ENCODE assay signal across 15 cellular contexts in genomic region chr17:57999010-57999495, GRCh38. TPM values are rescaled to one million over a fixed set of nuclear protein-coding genes. Genes with fewer than 3 reads are reported as not detected.
A peak's percentile ranks its signal among the peaks of the same experiment; 100 is the strongest.
DNase-seq lines count a peak whose midpoint lies in the region; ATAC-seq and TF ChIP-seq lines count a peak whose summit lies in the region.
"Had no signal": no experiment of that assay in that cellular context is flagged by ENCODE, and none has a peak within 500 bp of the region (broad histone marks: within the 10 kb centered on the region; RNA-seq: fewer than 3 reads in every experiment).

No MANE protein-coding gene starts in this region.

- peaks cover 59 to 60% of the 10 kb centered on the region in 2 donors for H3K4me1 ChIP-seq in gastrocnemius medialis

- no peaks in the 10 kb centered on the region for H3K27me3 ChIP-seq in gastrocnemius medialis
- H3K27me3 ChIP-seq: adrenal gland, esophagus muscularis mucosa, ovary had no signal

- peak overlapping the region; percentile 89 for H3K27ac Mint-ChIP-seq in activated naive CD4-positive, alpha-beta T cell treated with anti-CD3 and anti-CD28 coated beads, Interleukin-2, amount 50 U/mL, for 24 hours
- H3K27ac Mint-ChIP-seq in activated naive CD8-positive, alpha-beta T cell treated with anti-CD3 and anti-CD28 coated beads, Interleukin-2, amount 50 U/mL, for 24 hours = peak overlapping the region; percentile 59

- H3K36me3 Mint-ChIP-seq in activated naive CD4-positive, alpha-beta T cell treated with anti-CD3 and anti-CD28 coated beads, Interleukin-2, amount 50 U/mL, for 24 hours = peaks cover 15% of the 10 kb centered on the region
- peaks cover 65% of the 10 kb centered on the region for H3K36me3 Mint-ChIP-seq in activated naive CD8-positive, alpha-beta T cell treated with anti-CD3 and anti-CD28 coated beads, Interleukin-2, amount 50 U/mL, for 24 hours (ENCODE audit: low read depth)

- in situ Hi-C loops in gastrocnemius medialis (cut with MboI; ENCODE audit: low sequenced_read_pairs in 4 of 4) = loop anchor here (5.0 to 25.0 kb wide), 4 partner anchors 142 to 912 kb away; partner anchors contain the start of genes AKAP1 (in 1 of the 4) and MSI2 (in 1 of the 4)
- in situ Hi-C loops in ACHN (cut with HindIII; ENCODE audit: low pct_ligation_motif_present, low pct_unique_long_range_greater_than_20kb, low sequenced_read_pairs) = no loop called here

- no peak for TF ChIP-seq CTCF in gastrocnemius medialis (IDR thresholded peaks at IDR 0.05 in 4 of 5, conservative IDR thresholded peaks at IDR 0.05 in 1 of 5)

- H3K27ac ChIP-seq in gastrocnemius medialis = peak overlapping the region; percentile 18 to 52 (median 36)
- H3K27ac ChIP-seq: adrenal gland, ovary had no signal

- no peaks in the 10 kb centered on the region for H3K9me3 Mint-ChIP-seq in activated naive CD4-positive, alpha-beta T cell treated with anti-CD3 and anti-CD28 coated beads, Interleukin-2, amount 50 U/mL, for 24 hours
- H3K9me3 Mint-ChIP-seq in activated naive CD8-positive, alpha-beta T cell treated with anti-CD3 and anti-CD28 coated beads, Interleukin-2, amount 50 U/mL, for 24 hours = no peaks in the 10 kb centered on the region

- no peak for ATAC-seq in activated naive CD8-positive, alpha-beta T cell treated with anti-CD3 and anti-CD28 coated beads, Interleukin-2, amount 50 U/mL, for 24 hours
- ATAC-seq in gastrocnemius medialis = no peak

- peaks cover 0 to 41% of the 10 kb centered on the region in 2 donors for H3K36me3 ChIP-seq in gastrocnemius medialis
- H3K36me3 ChIP-seq: ovary had no signal

- H3K4me1 Mint-ChIP-seq in activated naive CD4-positive, alpha-beta T cell treated with anti-CD3 and anti-CD28 coated beads, Interleukin-2, amount 50 U/mL, for 24 hours = peaks cover 74% of the 10 kb centered on the region
- H3K4me1 Mint-ChIP-seq in activated naive CD8-positive, alpha-beta T cell treated with anti-CD3 and anti-CD28 coated beads, Interleukin-2, amount 50 U/mL, for 24 hours = peaks cover 86% of the 10 kb centered on the region

- no peak for DNase-seq in activated naive CD4-positive, alpha-beta T cell treated with anti-CD3 and anti-CD28 coated beads, Interleukin-2, amount 50 U/mL, for 16 hours
- DNase-seq in HEK293T (ENCODE audit: extremely low spot score) (no peak), gastrocnemius medialis (no peak), NCI-H2107 treated with DMSO at 0.1 percent for 48 hours (lab: John Stamatoyannopoulos, UW; ENCODE audit: unreplicated experiment) (no peak), ACHN (no peak), NCI-H146 (lab: John Stamatoyannopoulos, UW) (no peak)
- DNase-seq in activated naive CD8-positive, alpha-beta T cell treated with anti-CD3 and anti-CD28 coated beads, Interleukin-2, amount 50 U/mL, for 24 hours = no peak
- DNase-seq: adrenal gland; effector CD8-positive, alpha-beta T cell; NCI-H524 treated with DMSO at 0.1 percent for 48 hours; ovary; stimulated activated CD4-positive, alpha-beta T cell treated with anti-CD3 and anti-CD28 coated beads, Interleukin-2, amount 100 ng/mL, for 48 hours had no signal

- POLR2A ChIA-PET in HEK293T (lab: Yijun Ruan, JAX) = interaction anchor here (0.6 to 2.8 kb wide), 10 partner anchors 8 to 148 kb away, joined by 3 to 13 read pairs (median 4); partner anchors contain the start of genes DYNLL2, SRSF1 and VEZF1

- TF ChIP-seq POLR2A in gastrocnemius medialis (IDR thresholded peaks at IDR 0.05) = no peak

- CTCF ChIA-PET in HEK293T (lab: Yijun Ruan, JAX) = interaction anchor here (0.5 to 7.7 kb wide), 15 partner anchors 9 to 866 kb away, joined by 3 to 84 read pairs (median 4); no protein-coding TSS in a partner anchor

- no peaks in the 10 kb centered on the region for H3K9me3 ChIP-seq in gastrocnemius medialis
- H3K9me3 ChIP-seq: adrenal gland, esophagus muscularis mucosa, HAP-1, ovary had no signal

- H3K4me3 ChIP-seq in gastrocnemius medialis = no peak overlapping the region
- H3K4me3 ChIP-seq: adrenal gland, esophagus muscularis mucosa, HAP-1, ovary had no signal

- no peaks in the 10 kb centered on the region for H3K27me3 Mint-ChIP-seq in activated naive CD4-positive, alpha-beta T cell treated with anti-CD3 and anti-CD28 coated beads, Interleukin-2, amount 50 U/mL, for 24 hours
- no peaks in the 10 kb centered on the region for H3K27me3 Mint-ChIP-seq in activated naive CD8-positive, alpha-beta T cell treated with anti-CD3 and anti-CD28 coated beads, Interleukin-2, amount 50 U/mL, for 24 hours

- intact Hi-C loops in gastrocnemius medialis (cut with DNase I; ENCODE audit: low total_unique reads) = loop anchor here (1.0 to 10.0 kb wide), 2 partner anchors 141 to 404 kb away; no protein-coding TSS in a partner anchor

- peak overlapping the region; percentile 44 for H3K4me3 Mint-ChIP-seq in activated naive CD4-positive, alpha-beta T cell treated with anti-CD3 and anti-CD28 coated beads, Interleukin-2, amount 50 U/mL, for 24 hours
- no peak overlapping the region for H3K4me3 Mint-ChIP-seq in activated naive CD8-positive, alpha-beta T cell treated with anti-CD3 and anti-CD28 coated beads, Interleukin-2, amount 50 U/mL, for 24 hours

TF ChIP-seq in HEK293T, 16 proteins besides CTCF, POLR2A, EP300 and RAD21:
- no peak for TF ChIP-seq BHLHE40 (IDR thresholded peaks at IDR 0.05; ENCODE audit: borderline replicate concordance)
- 0 out of 2 replicates have a peak, but pooled peaks have one; percentile 6 for TF ChIP-seq ELF4 (IDR thresholded peaks at IDR 0.05)

RNA-seq across cellular contexts. Expression of gene SRSF1, which starts 8.0 kb away (rescaled TPM):
- total RNA-seq in gastrocnemius medialis = 10 to 100 TPM; 69.4 to 85.4 (median 82.2) TPM

RNA-seq across cellular contexts. Expression of gene VEZF1, which starts 11.0 kb away (rescaled TPM):
- total RNA-seq in gastrocnemius medialis = 100 to 1,000 TPM in 3 of 4 donors, 10 to 100 TPM in 1; 99.9 to 137 (median 106) TPM

RNA-seq across cellular contexts. Expression of gene CUEDC1, which starts 43.8 kb away (rescaled TPM):
- 10 to 100 TPM; 31.2 to 43.9 (median 34.3) TPM for total RNA-seq in gastrocnemius medialis
